ENCODE assay signal across 7 cellular contexts in the genomic region with DNA sequence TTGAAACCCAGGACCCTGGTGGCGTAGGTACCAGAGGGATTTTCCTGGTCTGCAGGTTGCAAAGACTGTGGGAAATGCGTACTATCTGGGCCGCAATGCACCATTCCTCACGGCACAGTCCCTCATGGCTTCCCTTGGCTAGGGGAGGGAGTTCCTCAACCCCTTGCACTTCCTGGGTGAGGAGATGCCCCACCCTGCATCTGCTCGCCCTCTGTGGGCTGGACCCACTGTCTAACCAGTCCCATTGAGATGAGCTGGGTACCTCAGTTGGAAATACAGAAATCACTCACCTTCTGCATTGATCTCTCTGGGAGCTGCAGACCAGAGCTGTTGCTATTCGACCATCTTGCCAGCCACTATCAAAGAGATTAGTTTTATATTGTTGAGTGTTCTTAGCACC.
A peak's percentile ranks its signal among the peaks of the same experiment; 100 is the strongest.
DNase-seq lines count a peak whose midpoint lies in the region; ATAC-seq and TF ChIP-seq lines count a peak whose summit lies in the region.
"Not testable (repeated sequence)": the region's sequence is repeated elsewhere in the genome, so short reads cannot be mapped to it uniquely, and the experiment has no call there.

No MANE protein-coding gene starts in this region.

- not testable (repeated sequence) for H3K9me3 ChIP-seq in CD8-positive, alpha-beta T cell (ENCODE audit: low read length); T-helper 17 cell (ENCODE audit: control insufficient read depth, low read length, poor library complexity, severe bottlenecking)

- peak overlapping the region; percentile 8 for H3K27ac Mint-ChIP-seq in CD8-positive, alpha-beta T cell
- H3K27ac Mint-ChIP-seq in T-helper 17 cell, result not testable (repeated sequence)
- H3K27ac Mint-ChIP-seq in activated CD8-positive, alpha-beta T cell treated with anti-CD3 and anti-CD28 coated beads for 36 hours, result peak overlapping the region; percentile 6
- peak overlapping the region; percentile 49 for H3K27ac Mint-ChIP-seq in activated T-helper 1 cell treated with anti-CD3 and anti-CD28 coated beads, Interleukin-12 subunit alpha, Interleukin-12 subunit beta, Interleukin-2, Interleukin-4 antibody, amounts not matched to agents 30 ng/mL and 10 ng/mL and 1 ng/mL, durations not matched to agents 14 hours and 24 hours and 36 hours
- peak overlapping the region; percentile 13 for H3K27ac Mint-ChIP-seq in activated naive CD4-positive, alpha-beta T cell treated with anti-CD3 and anti-CD28 coated beads, Interleukin-2, amount 10 ng/mL, durations not matched to agents 7 days and 5 days
- peak overlapping the region; percentile 28 for H3K27ac Mint-ChIP-seq in activated naive CD8-positive, alpha-beta T cell treated with anti-CD3 and anti-CD28 coated beads, Interleukin-2, amount 50 U/mL, for 24 hours
- H3K27ac Mint-ChIP-seq in naive thymus-derived CD8-positive, alpha-beta T cell, result peak overlapping the region in 9 of 10 donors; percentile 43 to 87 (median 67)

- not testable (repeated sequence) for H3K27ac ChIP-seq in CD8-positive, alpha-beta T cell (ENCODE audit: low read depth, low read length)

- CTCF ChIA-PET in CD8-positive, alpha-beta T cell (lab: Charles Lee), result interaction anchor here (1.2 kb wide), 1 partner anchor 331 kb away, joined by 3 read pairs; no protein-coding TSS in a partner anchor
- CTCF ChIA-PET in activated CD8-positive, alpha-beta T cell treated with anti-CD3 and anti-CD28 coated beads for 36 hours (lab: Charles Lee), result interaction anchor here (1.2 to 1.4 kb wide), 2 partner anchors 30 to 206 kb away, joined by 3 read pairs; no protein-coding TSS in a partner anchor
- CTCF ChIA-PET in activated naive CD4-positive, alpha-beta T cell treated with anti-CD3 and anti-CD28 coated beads, Interleukin-2, amount 10 ng/mL, durations not matched to agents 7 days and 5 days (lab: Charles Lee), result interaction anchor here (0.6 kb wide), 1 partner anchor 99 kb away, joined by 3 read pairs; no protein-coding TSS in a partner anchor

- DNase-seq in CD8-positive, alpha-beta T cell; T-helper 17 cell; activated CD8-positive, alpha-beta T cell treated with anti-CD3 and anti-CD28 coated beads for 36 hours; activated T-helper 1 cell treated with anti-CD3 and anti-CD28 coated beads, Interleukin-12 subunit alpha, Interleukin-12 subunit beta, Interleukin-2, Interleukin-4 antibody, amounts not matched to agents 30 ng/mL and 10 ng/mL and 1 ng/mL, durations not matched to agents 14 hours and 24 hours and 36 hours (ENCODE audit: low spot score); activated naive CD4-positive, alpha-beta T cell treated with anti-CD3 and anti-CD28 coated beads, Interleukin-2, amount 10 ng/mL, durations not matched to agents 7 days and 5 days; activated naive CD8-positive, alpha-beta T cell treated with anti-CD3 and anti-CD28 coated beads, Interleukin-2, amount 50 U/mL, for 24 hours; naive thymus-derived CD8-positive, alpha-beta T cell: not testable (repeated sequence)

- not testable (repeated sequence) for H3K27me3 Mint-ChIP-seq in CD8-positive, alpha-beta T cell (ENCODE audit: low read depth); T-helper 17 cell; activated CD8-positive, alpha-beta T cell treated with anti-CD3 and anti-CD28 coated beads for 36 hours; activated T-helper 1 cell treated with anti-CD3 and anti-CD28 coated beads, Interleukin-12 subunit alpha, Interleukin-12 subunit beta, Interleukin-2, Interleukin-4 antibody, amounts not matched to agents 30 ng/mL and 10 ng/mL and 1 ng/mL, durations not matched to agents 14 hours and 24 hours and 36 hours (ENCODE audit: insufficient read depth); activated naive CD4-positive, alpha-beta T cell treated with anti-CD3 and anti-CD28 coated beads, Interleukin-2, amount 10 ng/mL, durations not matched to agents 7 days and 5 days; activated naive CD8-positive, alpha-beta T cell treated with anti-CD3 and anti-CD28 coated beads, Interleukin-2, amount 50 U/mL, for 24 hours; naive thymus-derived CD8-positive, alpha-beta T cell

- peaks cover 68% of the 10 kb centered on the region for H3K4me1 Mint-ChIP-seq in CD8-positive, alpha-beta T cell (ENCODE audit: low read depth)
- not testable (repeated sequence) for H3K4me1 Mint-ChIP-seq in T-helper 17 cell
- peaks cover 69% of the 10 kb centered on the region for H3K4me1 Mint-ChIP-seq in activated CD8-positive, alpha-beta T cell treated with anti-CD3 and anti-CD28 coated beads for 36 hours (ENCODE audit: low read depth)
- peaks cover 66% of the 10 kb centered on the region for H3K4me1 Mint-ChIP-seq in activated T-helper 1 cell treated with anti-CD3 and anti-CD28 coated beads, Interleukin-12 subunit alpha, Interleukin-12 subunit beta, Interleukin-2, Interleukin-4 antibody, amounts not matched to agents 30 ng/mL and 10 ng/mL and 1 ng/mL, durations not matched to agents 14 hours and 24 hours and 36 hours (ENCODE audit: low read depth)
- H3K4me1 Mint-ChIP-seq in activated naive CD4-positive, alpha-beta T cell treated with anti-CD3 and anti-CD28 coated beads, Interleukin-2, amount 10 ng/mL, durations not matched to agents 7 days and 5 days, result peaks cover 67% of the 10 kb centered on the region
- peaks cover 68% of the 10 kb centered on the region for H3K4me1 Mint-ChIP-seq in activated naive CD8-positive, alpha-beta T cell treated with anti-CD3 and anti-CD28 coated beads, Interleukin-2, amount 50 U/mL, for 24 hours
- H3K4me1 Mint-ChIP-seq in naive thymus-derived CD8-positive, alpha-beta T cell, result peaks cover 47 to 77% (median 72%) of the 10 kb centered on the region in 4 donors

- TF ChIP-seq CTCF in CD8-positive, alpha-beta T cell (IDR thresholded peaks at IDR 0.05); activated CD8-positive, alpha-beta T cell treated with anti-CD3 and anti-CD28 coated beads for 36 hours (IDR thresholded peaks at IDR 0.05): not testable (repeated sequence)

- peaks cover 19% of the 10 kb centered on the region for H3K4me1 ChIP-seq in CD8-positive, alpha-beta T cell (ENCODE audit: insufficient read depth, low read length)

- intact Hi-C loops in CD8-positive, alpha-beta T cell (cut with DNase I, micrococcal nuclease); activated CD8-positive, alpha-beta T cell treated with anti-CD3 and anti-CD28 coated beads for 36 hours (cut with micrococcal nuclease): not testable (repeated sequence)
- intact Hi-C loops in activated T-helper 1 cell treated with anti-CD3 and anti-CD28 coated beads, Interleukin-12 subunit alpha, Interleukin-12 subunit beta, Interleukin-2, Interleukin-4 antibody, amounts not matched to agents 30 ng/mL and 10 ng/mL and 1 ng/mL, durations not matched to agents 14 hours and 24 hours and 36 hours (cut with micrococcal nuclease), result loop anchor here (5.0 kb wide), 1 partner anchor 46 kb away; no protein-coding TSS in a partner anchor

- peaks cover 18% of the 10 kb centered on the region for H3K9me3 Mint-ChIP-seq in CD8-positive, alpha-beta T cell
- peaks cover 40% of the 10 kb centered on the region for H3K9me3 Mint-ChIP-seq in activated CD8-positive, alpha-beta T cell treated with anti-CD3 and anti-CD28 coated beads for 36 hours
- H3K9me3 Mint-ChIP-seq in activated T-helper 1 cell treated with anti-CD3 and anti-CD28 coated beads, Interleukin-12 subunit alpha, Interleukin-12 subunit beta, Interleukin-2, Interleukin-4 antibody, amounts not matched to agents 30 ng/mL and 10 ng/mL and 1 ng/mL, durations not matched to agents 14 hours and 24 hours and 36 hours, result peaks cover 27% of the 10 kb centered on the region
- peaks cover 40% of the 10 kb centered on the region for H3K9me3 Mint-ChIP-seq in activated naive CD4-positive, alpha-beta T cell treated with anti-CD3 and anti-CD28 coated beads, Interleukin-2, amount 10 ng/mL, durations not matched to agents 7 days and 5 days
- H3K9me3 Mint-ChIP-seq in activated naive CD8-positive, alpha-beta T cell treated with anti-CD3 and anti-CD28 coated beads, Interleukin-2, amount 50 U/mL, for 24 hours, result peaks cover 23% of the 10 kb centered on the region
- peaks cover 6 to 55% (median 28%) of the 10 kb centered on the region in 9 donors for H3K9me3 Mint-ChIP-seq in naive thymus-derived CD8-positive, alpha-beta T cell

- peaks cover 65% of the 10 kb centered on the region for H3K36me3 Mint-ChIP-seq in CD8-positive, alpha-beta T cell
- not testable (repeated sequence) for H3K36me3 Mint-ChIP-seq in T-helper 17 cell (ENCODE audit: low read depth)
- peaks cover 69% of the 10 kb centered on the region for H3K36me3 Mint-ChIP-seq in activated CD8-positive, alpha-beta T cell treated with anti-CD3 and anti-CD28 coated beads for 36 hours (ENCODE audit: low read depth)
- H3K36me3 Mint-ChIP-seq in activated T-helper 1 cell treated with anti-CD3 and anti-CD28 coated beads, Interleukin-12 subunit alpha, Interleukin-12 subunit beta, Interleukin-2, Interleukin-4 antibody, amounts not matched to agents 30 ng/mL and 10 ng/mL and 1 ng/mL, durations not matched to agents 14 hours and 24 hours and 36 hours (ENCODE audit: low read depth), result peaks cover 48% of the 10 kb centered on the region
- peaks cover 76% of the 10 kb centered on the region for H3K36me3 Mint-ChIP-seq in activated naive CD4-positive, alpha-beta T cell treated with anti-CD3 and anti-CD28 coated beads, Interleukin-2, amount 10 ng/mL, durations not matched to agents 7 days and 5 days
- H3K36me3 Mint-ChIP-seq in activated naive CD8-positive, alpha-beta T cell treated with anti-CD3 and anti-CD28 coated beads, Interleukin-2, amount 50 U/mL, for 24 hours (ENCODE audit: low read depth), result peaks cover 47% of the 10 kb centered on the region
- H3K36me3 Mint-ChIP-seq in naive thymus-derived CD8-positive, alpha-beta T cell, result peaks cover 39 to 60% (median 57%) of the 10 kb centered on the region in 3 donors

- ATAC-seq in CD8-positive, alpha-beta T cell; T-helper 17 cell; activated naive CD8-positive, alpha-beta T cell treated with anti-CD3 and anti-CD28 coated beads, Interleukin-2, amount 50 U/mL, for 24 hours; naive thymus-derived CD8-positive, alpha-beta T cell: not testable (repeated sequence)
- peak; percentile 20 for ATAC-seq in activated CD8-positive, alpha-beta T cell treated with anti-CD3 and anti-CD28 coated beads for 36 hours

- H3K27me3 ChIP-seq in CD8-positive, alpha-beta T cell (ENCODE audit: insufficient read depth, low read length), result not testable (repeated sequence)

- not testable (repeated sequence) for H3K4me3 ChIP-seq in CD8-positive, alpha-beta T cell (ENCODE audit: low read depth, low read length)

- POLR2A ChIA-PET in CD8-positive, alpha-beta T cell (lab: Charles Lee), result interaction anchor here (0.7 to 1.8 kb wide), 2 partner anchors 21 to 22 kb away, joined by 3 to 6 read pairs; no protein-coding TSS in a partner anchor
- POLR2A ChIA-PET in activated CD8-positive, alpha-beta T cell treated with anti-CD3 and anti-CD28 coated beads for 36 hours (lab: Charles Lee), result not testable (repeated sequence)
- POLR2A ChIA-PET in naive thymus-derived CD8-positive, alpha-beta T cell (lab: Charles Lee), result interaction anchor here (0.9 to 1.2 kb wide), 3 partner anchors 11 to 21 kb away, joined by 3 to 4 read pairs (median 3); no protein-coding TSS in a partner anchor

- not testable (repeated sequence) for H3K4me3 Mint-ChIP-seq in CD8-positive, alpha-beta T cell; activated CD8-positive, alpha-beta T cell treated with anti-CD3 and anti-CD28 coated beads for 36 hours; activated T-helper 1 cell treated with anti-CD3 and anti-CD28 coated beads, Interleukin-12 subunit alpha, Interleukin-12 subunit beta, Interleukin-2, Interleukin-4 antibody, amounts not matched to agents 30 ng/mL and 10 ng/mL and 1 ng/mL, durations not matched to agents 14 hours and 24 hours and 36 hours; activated naive CD4-positive, alpha-beta T cell treated with anti-CD3 and anti-CD28 coated beads, Interleukin-2, amount 10 ng/mL, durations not matched to agents 7 days and 5 days; activated naive CD8-positive, alpha-beta T cell treated with anti-CD3 and anti-CD28 coated beads, Interleukin-2, amount 50 U/mL, for 24 hours
- peak overlapping the region; percentile 3 for H3K4me3 Mint-ChIP-seq in T-helper 17 cell
- H3K4me3 Mint-ChIP-seq in naive thymus-derived CD8-positive, alpha-beta T cell, result peak overlapping the region in 8 of 10 donors; percentile 5 to 62 (median 36)

- H3K36me3 ChIP-seq in CD8-positive, alpha-beta T cell (ENCODE audit: insufficient read depth, low read length), result not testable (repeated sequence)
